ENCODE assay signal across 2 cellular contexts in the genomic region with DNA sequence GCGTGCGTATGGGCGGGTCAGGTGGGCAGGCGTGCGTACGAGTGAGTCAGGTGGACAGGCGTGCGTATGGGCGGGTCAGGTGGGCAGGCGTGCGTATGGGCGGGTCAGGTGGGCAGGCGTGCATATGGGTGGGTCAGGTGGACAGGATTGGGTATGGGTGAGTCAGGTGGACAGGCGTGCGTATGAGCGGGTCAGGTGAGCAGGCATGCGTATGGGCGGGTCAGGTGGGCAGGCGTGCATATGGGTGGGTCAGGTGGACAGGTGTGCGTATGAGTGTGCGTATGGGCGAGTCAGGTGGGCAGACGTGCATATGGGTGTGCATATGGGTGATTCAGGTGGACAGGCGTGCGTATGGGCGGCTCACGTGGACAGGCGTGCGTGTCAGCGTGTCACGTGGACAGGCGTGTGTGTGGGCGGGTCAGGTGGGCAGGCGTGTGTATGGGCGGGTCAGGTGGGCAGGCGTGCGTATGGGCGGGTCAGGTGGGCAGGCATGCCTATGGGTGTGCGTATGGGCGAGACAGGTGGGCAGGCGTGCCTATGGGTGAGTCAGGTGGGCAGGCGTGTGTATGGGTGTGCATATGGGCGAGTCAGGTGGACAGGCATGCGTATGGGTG.
TF ChIP-seq lines count a peak whose summit lies in the region.

No MANE protein-coding gene starts in this region.

TF ChIP-seq in HEK293, 187 proteins besides CTCF, POLR2A, EP300 and RAD21:
- peak; percentile 75 for TF ChIP-seq KLF8 (tag by site-specific recombination; IDR thresholded peaks at IDR 0.05)
- TF ChIP-seq EGR2 (tag by site-specific recombination; IDR thresholded peaks at IDR 0.05; ENCODE audit: low read depth) = peak; percentile 15; the same call in 1 of the 2 replicates

TF ChIP-seq in GM12878, 131 proteins besides CTCF, POLR2A, EP300 and RAD21:
- TF ChIP-seq, protein P1, sequence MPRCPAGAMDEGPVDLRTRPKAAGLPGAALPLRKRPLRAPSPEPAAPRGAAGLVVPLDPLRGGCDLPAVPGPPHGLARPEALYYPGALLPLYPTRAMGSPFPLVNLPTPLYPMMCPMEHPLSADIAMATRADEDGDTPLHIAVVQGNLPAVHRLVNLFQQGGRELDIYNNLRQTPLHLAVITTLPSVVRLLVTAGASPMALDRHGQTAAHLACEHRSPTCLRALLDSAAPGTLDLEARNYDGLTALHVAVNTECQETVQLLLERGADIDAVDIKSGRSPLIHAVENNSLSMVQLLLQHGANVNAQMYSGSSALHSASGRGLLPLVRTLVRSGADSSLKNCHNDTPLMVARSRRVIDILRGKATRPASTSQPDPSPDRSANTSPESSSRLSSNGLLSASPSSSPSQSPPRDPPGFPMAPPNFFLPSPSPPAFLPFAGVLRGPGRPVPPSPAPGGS (IDR thresholded peaks at IDR 0.05; ENCODE audit: borderline replicate concordance, insufficient read depth, low read depth, low read length, poor library complexity, severe bottlenecking) = peak; percentile 14
